Comparison of ENCODE assay signal across 8 cellular contexts in genomic region chr12:56188786-56189335, GRCh38. TPM values are rescaled to one million over a fixed set of nuclear protein-coding genes. Genes with fewer than 3 reads are reported as not detected.
DNase-seq lines count a peak whose midpoint lies in the region; ATAC-seq lines count a peak whose summit lies in the region.

No MANE protein-coding gene starts in this region.

- peak overlapping the region; percentile 74 for H3K9ac ChIP-seq in trophoblast cell (ENCODE audit: low read length)

- H2AFZ ChIP-seq in trophoblast cell (ENCODE audit: insufficient read depth, low read length, poor library complexity) = peak overlapping the region; percentile 92

- H3K79me2 ChIP-seq in trophoblast cell (ENCODE audit: control insufficient read depth, insufficient read depth, low read length, poor library complexity) = peaks cover 8% of the 10 kb centered on the region

- peak overlapping the region; percentile 83 for H4K91ac ChIP-seq in trophoblast cell (ENCODE audit: low read depth, low read length)

- no peak overlapping the region for H2BK12ac ChIP-seq in trophoblast cell (ENCODE audit: low read length)

- H3K4me3 ChIP-seq in trophoblast cell (ENCODE audit: low read depth, low read length) = peak overlapping the region; percentile 87

- H3K18ac ChIP-seq in trophoblast cell (ENCODE audit: low read length) = peak overlapping the region; percentile 98

- DNase-seq in DMS 273 (lab: John Stamatoyannopoulos, UW; ENCODE audit: unreplicated experiment) = peak; percentile 40
- DNase-seq in DMS 273 treated with DMSO at 0.1 percent for 48 hours (lab: John Stamatoyannopoulos, UW) = no peak
- peak in 1 of 2 donors; percentile 19 for DNase-seq in activated T-cell treated with anti-CD3 and anti-CD28 coated beads, Interleukin-2, amount 50 U/mL, for 72 hours
- DNase-seq in Right ventricle myocardium superior = no peak
- no peak for DNase-seq in trophoblast cell
- no peak for DNase-seq in cortex of kidney (lab: John Stamatoyannopoulos, UW)
- no peak for DNase-seq in germinal center (ENCODE audit: low spot score)

- peaks cover 0 to 8% of the 10 kb centered on the region in 2 experiments for H3K4me1 ChIP-seq in trophoblast cell (ENCODE audit: control insufficient read depth in 1 of 2, insufficient read depth in 2 of 2, low read length in 2 of 2)

- no peaks in the 10 kb centered on the region for H3K27me3 ChIP-seq in trophoblast cell (ENCODE audit: insufficient read depth, low read length)

- H3K36me3 ChIP-seq in trophoblast cell (ENCODE audit: control insufficient read depth in 1 of 2, insufficient read depth in 2 of 2, low read length in 2 of 2) = peaks cover 10 to 15% of the 10 kb centered on the region in 2 experiments

- H2BK120ac ChIP-seq in trophoblast cell (ENCODE audit: insufficient read depth, low read length, poor library complexity) = peak overlapping the region; percentile 77

- H3K27me3 Mint-ChIP-seq in activated T-cell treated with anti-CD3 and anti-CD28 coated beads, Interleukin-2, amount 50 U/mL, for 72 hours (ENCODE audit: low read depth) = no peaks in the 10 kb centered on the region

- H3K4me1 Mint-ChIP-seq in activated T-cell treated with anti-CD3 and anti-CD28 coated beads, Interleukin-2, amount 50 U/mL, for 72 hours (ENCODE audit: low read depth) = peaks cover 52% of the 10 kb centered on the region

- H4K8ac ChIP-seq in trophoblast cell (ENCODE audit: low read depth, low read length) = peak overlapping the region; percentile 94

- H3K23ac ChIP-seq in trophoblast cell (ENCODE audit: low read length) = no peak overlapping the region

- peak overlapping the region; percentile 85 for H2AK5ac ChIP-seq in trophoblast cell (ENCODE audit: low read length)

- H3K36me3 Mint-ChIP-seq in activated T-cell treated with anti-CD3 and anti-CD28 coated beads, Interleukin-2, amount 50 U/mL, for 72 hours (ENCODE audit: insufficient read depth in 2 of 2) = peaks cover 20 to 33% of the 10 kb centered on the region in 2 donors

- H3K27ac ChIP-seq in trophoblast cell (ENCODE audit: low read depth, low read length) = peak overlapping the region; percentile 27

- H3K14ac ChIP-seq in trophoblast cell (ENCODE audit: low read length) = peak overlapping the region; percentile 95

- peak; percentile 2 for ATAC-seq in HG03521 (IDR thresholded peaks at IDR 0.05; ENCODE audit: unreplicated experiment)
- ATAC-seq in activated T-cell treated with anti-CD3 and anti-CD28 coated beads, Interleukin-2, amount 50 U/mL, for 72 hours (replicated peaks in 1 of 2) = peak in 1 of 2 donors; percentile 1
- ATAC-seq in Right ventricle myocardium superior (ENCODE audit: poor library complexity) = peak; percentile 33

- H3K9me3 ChIP-seq in trophoblast cell (ENCODE audit: insufficient read depth, low read depth, low read length) = no peaks in the 10 kb centered on the region

- H3K4me2 ChIP-seq in trophoblast cell (ENCODE audit: low read length) = peak overlapping the region; percentile 79

- H3K79me1 ChIP-seq in trophoblast cell (ENCODE audit: low read length) = peaks cover 10% of the 10 kb centered on the region

- H3K27ac Mint-ChIP-seq in activated T-cell treated with anti-CD3 and anti-CD28 coated beads, Interleukin-2, amount 50 U/mL, for 72 hours = peak overlapping the region; percentile 80

- intact Hi-C loops in Right ventricle myocardium superior (cut with DNase I) = loop anchor here (2.0 kb wide), 1 partner anchor 70 kb away; the partner anchor contains the start of gene ZC3H10

- no peaks in the 10 kb centered on the region for H3K9me3 Mint-ChIP-seq in activated T-cell treated with anti-CD3 and anti-CD28 coated beads, Interleukin-2, amount 50 U/mL, for 72 hours

- peak overlapping the region; percentile 88 to 92 for H3K4me3 Mint-ChIP-seq in activated T-cell treated with anti-CD3 and anti-CD28 coated beads, Interleukin-2, amount 50 U/mL, for 72 hours

- peak overlapping the region; percentile 97 for H3K4ac ChIP-seq in trophoblast cell (ENCODE audit: low read depth, low read length)

- WGBS in trophoblast cell (ENCODE audit: extremely low coverage, insufficient coverage, insufficient read length) = no CpG with 5 or more reads among the region's 39 CpGs

- peak overlapping the region; percentile 86 for H4K12ac ChIP-seq in trophoblast cell (ENCODE audit: low read depth, low read length)

- H2BK5ac ChIP-seq in trophoblast cell (ENCODE audit: low read depth, low read length, poor library complexity) = peak overlapping the region; percentile 93

RNA-seq across cellular contexts. Expression of gene SMARCC2, which starts 0.4 kb away (rescaled TPM):
- 100 to 1,000 TPM in 1 of 2 donors, 10 to 100 TPM in 1; 99.7 to 104 TPM for total RNA-seq in activated T-cell treated with anti-CD3 and anti-CD28 coated beads, Interleukin-2, amount 50 U/mL, for 72 hours
- total RNA-seq in Right ventricle myocardium superior = 63.4 TPM
- polyA plus RNA-seq in trophoblast cell (2013) = 34.7 and 35.1 TPM in 2 replicates

RNA-seq across cellular contexts. Expression of gene MYL6, which starts 30.7 kb away (rescaled TPM):
- 100 to 1,000 TPM; 391 to 492 TPM for total RNA-seq in activated T-cell treated with anti-CD3 and anti-CD28 coated beads, Interleukin-2, amount 50 U/mL, for 72 hours
- total RNA-seq in Right ventricle myocardium superior = 513 TPM
- 2,027 and 2,059 TPM in 2 replicates for polyA plus RNA-seq in trophoblast cell (2013)

RNA-seq across cellular contexts. Expression of gene RNF41, which starts 32.9 kb away (rescaled TPM):
- 10 to 100 TPM; 35.4 to 40.2 TPM for total RNA-seq in activated T-cell treated with anti-CD3 and anti-CD28 coated beads, Interleukin-2, amount 50 U/mL, for 72 hours
- total RNA-seq in Right ventricle myocardium superior = 48.1 TPM
- 31.8 and 33.9 TPM in 2 replicates for polyA plus RNA-seq in trophoblast cell (2013)

RNA-seq across cellular contexts. Expression of gene NABP2, which starts 35.3 kb away (rescaled TPM):
- total RNA-seq in activated T-cell treated with anti-CD3 and anti-CD28 coated beads, Interleukin-2, amount 50 U/mL, for 72 hours = 10 to 100 TPM; 61.8 to 72.7 TPM
- total RNA-seq in Right ventricle myocardium superior = 18.8 TPM
- 11.4 and 11.9 TPM in 2 replicates for polyA plus RNA-seq in trophoblast cell (2013)

RNA-seq across cellular contexts. Expression of gene MYL6B, which starts 36.5 kb away (rescaled TPM):
- 100 to 1,000 TPM in 1 of 2 donors, 10 to 100 TPM in 1; 96.3 to 111 TPM for total RNA-seq in activated T-cell treated with anti-CD3 and anti-CD28 coated beads, Interleukin-2, amount 50 U/mL, for 72 hours
- 42.7 TPM for total RNA-seq in Right ventricle myocardium superior
- polyA plus RNA-seq in trophoblast cell (2013) = 91.8 and 91.9 TPM in 2 replicates
